In the genomic region with DNA sequence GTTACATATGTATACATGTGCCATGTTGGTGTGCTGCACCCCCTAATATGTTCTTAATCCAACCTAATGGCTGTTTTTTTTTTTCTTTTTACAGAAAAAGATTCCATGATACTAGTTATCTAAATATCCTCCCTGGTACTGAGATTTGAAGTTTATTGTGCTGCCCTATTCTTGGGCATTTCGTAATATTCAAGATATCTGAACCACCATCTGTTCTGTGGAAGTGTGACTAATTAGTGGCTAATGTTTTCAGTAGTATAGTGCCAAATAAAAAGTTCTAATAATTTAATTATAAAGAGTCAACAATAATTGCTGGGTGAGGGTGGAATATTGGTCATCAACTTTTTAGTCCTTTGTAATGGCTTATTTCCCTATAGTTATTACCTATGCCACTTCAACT, we compare ENCODE assay signal across 29 cellular contexts.
"Had no signal": no experiment of that assay in that cellular context is flagged by ENCODE, and none has a peak within 500 bp of the region (broad histone marks: within the 10 kb centered on the region; RNA-seq: fewer than 3 reads in every experiment).

No MANE protein-coding gene starts in this region.

- H3K27me3 Mint-ChIP-seq: activated naive CD8-positive, alpha-beta T cell treated with anti-CD3 and anti-CD28 coated beads for 36 hours; naive thymus-derived CD4-positive, alpha-beta T cell; stimulated activated naive B cell treated with anti-CD40 and anti-IgM and Interleukin-4, amounts not matched to agents 10 μg/mL and 1 μg/mL and 100 μg/mL, for 72 hours had no signal

- H3K4me1 Mint-ChIP-seq: activated naive CD8-positive, alpha-beta T cell treated with anti-CD3 and anti-CD28 coated beads for 36 hours; naive thymus-derived CD4-positive, alpha-beta T cell had no signal

- H3K27ac ChIP-seq: foreskin keratinocyte, left ventricle myocardium inferior, pancreas, psoas muscle, thyroid gland, WERI-Rb-1 had no signal

- H3K9me3 Mint-ChIP-seq: activated naive CD8-positive, alpha-beta T cell treated with anti-CD3 and anti-CD28 coated beads for 36 hours; mesothelial cell of epicardium; stimulated activated naive B cell treated with anti-CD40 and anti-IgM and Interleukin-4, amounts not matched to agents 10 μg/mL and 1 μg/mL and 100 μg/mL, for 72 hours; T-helper 1 cell treated with Interleukin-12 subunit alpha and Interleukin-12 subunit beta and Interleukin-4 antibody, amounts not matched to agents 30 μg/mL and 1 μg/mL, for 36 hours had no signal

- H3K27ac Mint-ChIP-seq: activated naive CD8-positive, alpha-beta T cell treated with anti-CD3 and anti-CD28 coated beads for 36 hours; mesothelial cell of epicardium; naive thymus-derived CD4-positive, alpha-beta T cell; stimulated activated naive B cell treated with anti-CD40 and anti-IgM and Interleukin-4, amounts not matched to agents 10 μg/mL and 1 μg/mL and 100 μg/mL, for 72 hours; T-helper 1 cell treated with Interleukin-12 subunit alpha and Interleukin-12 subunit beta and Interleukin-4 antibody, amounts not matched to agents 30 μg/mL and 1 μg/mL, for 36 hours had no signal

- H3K4me3 Mint-ChIP-seq: activated naive CD8-positive, alpha-beta T cell treated with anti-CD3 and anti-CD28 coated beads for 36 hours; mesothelial cell of epicardium; naive thymus-derived CD4-positive, alpha-beta T cell; stimulated activated naive B cell treated with anti-CD40 and anti-IgM and Interleukin-4, amounts not matched to agents 10 μg/mL and 1 μg/mL and 100 μg/mL, for 72 hours; T-helper 1 cell treated with Interleukin-12 subunit alpha and Interleukin-12 subunit beta and Interleukin-4 antibody, amounts not matched to agents 30 μg/mL and 1 μg/mL, for 36 hours had no signal

- H3K9me3 ChIP-seq: left ventricle myocardium inferior, pancreas, psoas muscle, sigmoid colon, stomach, thyroid gland, upper lobe of left lung had no signal

- H3K4me3 ChIP-seq: left ventricle myocardium inferior, pancreas, psoas muscle, sigmoid colon, stomach, thyroid gland, upper lobe of left lung had no signal

- H3K4me1 ChIP-seq: pancreas, psoas muscle, sigmoid colon, thyroid gland, upper lobe of left lung had no signal

- ATAC-seq: activated CD4-positive, CD25-positive, alpha-beta regulatory T cell treated with anti-CD3 and anti-CD28 coated beads, Interleukin-2, amount 50 U/mL, for 24 hours; esophagus mucosa; foreskin keratinocyte; naive thymus-derived CD4-positive, alpha-beta T cell; pancreas; psoas muscle; stimulated activated naive B cell treated with anti-CD40 and anti-IgM and Interleukin-4, amounts not matched to agents 10 μg/mL and 1 μg/mL and 100 μg/mL, for 72 hours had no signal

- DNase-seq: activated CD4-positive, alpha-beta T cell treated with anti-CD3 and anti-CD28 coated beads for 48 hours; activated CD4-positive, alpha-beta T cell treated with anti-CD3 and anti-CD28 coated beads, Interleukin-2, amount 50 U/mL, for 48 hours; activated CD8-positive, alpha-beta memory T cell treated with anti-CD3 and anti-CD28 coated beads for 24 hours; activated effector memory CD4-positive, alpha-beta T cell treated with Interleukin-2 at 50 U/mL for 16 hours; activated naive CD4-positive, alpha-beta T cell treated with Interleukin-2 at 50 U/mL for 16 hours; activated naive CD8-positive, alpha-beta T cell treated with anti-CD3 and anti-CD28 coated beads for 36 hours; amniotic stem cell; central memory CD4-positive, alpha-beta T cell; effector memory CD4-positive, alpha-beta T cell; foreskin keratinocyte; glutamatergic neuron; islet precursor cell; left ventricle myocardium inferior; naive thymus-derived CD4-positive, alpha-beta T cell; pancreas; psoas muscle; sigmoid colon; stimulated activated CD4-positive, alpha-beta T cell treated with anti-CD3 and anti-CD28 coated beads, Interleukin-15, amount 100 ng/mL, for 24 hours; stimulated activated CD4-positive, alpha-beta T cell treated with anti-CD3 and anti-CD28 coated beads, Interleukin-2, amount 100 ng/mL, for 24 hours; stimulated activated naive B cell treated with anti-CD40 and anti-IgM and Interleukin-4, amounts not matched to agents 10 μg/mL and 1 μg/mL and 100 μg/mL, for 72 hours; stomach; T-helper 9 cell; thyroid gland; upper lobe of left lung; WERI-Rb-1 had no signal

- H3K27me3 ChIP-seq: foreskin keratinocyte, pancreas, sigmoid colon, stomach, thyroid gland, upper lobe of left lung had no signal
